21 cellular contexts compared by ENCODE assay signal in the genomic region with DNA sequence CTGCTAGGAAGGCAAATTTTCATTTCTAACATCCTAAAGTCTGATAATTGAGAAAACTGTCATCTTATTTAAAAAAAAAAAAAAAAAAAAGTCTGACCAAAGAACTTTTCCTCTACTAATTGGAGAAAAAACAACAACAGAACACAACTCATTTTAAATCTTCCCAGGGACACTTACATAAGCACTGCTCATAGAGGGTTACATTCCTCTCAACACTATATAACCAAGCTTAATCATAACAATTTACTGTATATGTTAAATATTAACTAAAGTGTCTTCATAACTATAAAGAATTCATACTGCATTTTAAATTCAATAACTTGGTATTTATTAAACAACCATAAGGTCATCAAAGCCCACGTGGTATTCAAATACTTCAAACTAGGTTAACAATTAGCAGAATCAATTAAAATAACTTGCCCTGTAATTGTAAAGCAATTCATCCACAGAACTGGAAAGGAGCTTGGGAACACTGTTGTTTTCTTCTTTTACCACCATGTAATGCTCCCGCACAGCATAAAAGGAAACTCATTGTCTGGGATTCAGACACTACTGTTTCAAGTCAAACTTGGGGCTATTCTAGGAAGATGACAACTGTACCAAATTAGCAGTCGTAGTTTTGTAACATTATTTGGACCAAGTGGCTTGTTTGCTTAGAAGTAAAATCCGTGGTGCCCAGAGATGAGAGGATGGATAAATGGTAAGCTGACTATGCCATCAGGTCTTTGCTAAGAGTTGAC. TPM values are rescaled to one million over a fixed set of nuclear protein-coding genes. Genes with fewer than 3 reads are reported as not detected.
A peak's percentile ranks its signal among the peaks of the same experiment; 100 is the strongest.
DNase-seq lines count a peak whose midpoint lies in the region; ATAC-seq, FAIRE-seq and TF ChIP-seq lines count a peak whose summit lies in the region.
"Had no signal": no experiment of that assay in that cellular context is flagged by ENCODE, and none has a peak within 500 bp of the region (broad histone marks: within the 10 kb centered on the region; RNA-seq: fewer than 3 reads in every experiment).

No MANE protein-coding gene starts in this region.

- H3K27me3 ChIP-seq in pancreas = no peaks in the 10 kb centered on the region
- H3K27me3 ChIP-seq: esophagus squamous epithelium, gastroesophageal sphincter had no signal

- H3K9me3 ChIP-seq in A549 (no peaks in the 10 kb centered on the region), pancreas (no peaks in the 10 kb centered on the region)
- H3K9me3 ChIP-seq: esophagus squamous epithelium, gastroesophageal sphincter had no signal

- peaks cover 24% of the 10 kb centered on the region for H3K4me1 ChIP-seq in A549
- H3K4me1 ChIP-seq in pancreas = peaks cover 22 to 39% (median 38%) of the 10 kb centered on the region in 3 donors

- DNase-seq in A549 (ENCODE audit: low read depth in 1 of 2, low spot score in 1 of 2) (no peak), G401 (ENCODE audit: low spot score) (peak; percentile 16), left ventricle myocardium superior (no peak), pancreas (no peak), NCI-H748 (lab: John Stamatoyannopoulos, UW; ENCODE audit: unreplicated experiment) (no peak), NCI-H2029 treated with DMSO at 0.1 percent for 48 hours (lab: John Stamatoyannopoulos, UW) (no peak), mucosa of gallbladder (ENCODE audit: low spot score) (no peak)
- DNase-seq: activated CD4-positive, alpha-beta memory T cell treated with anti-CD3 and anti-CD28 coated beads, Interleukin-2, amount 10 ng/mL, durations not matched to agents 7 days and 5 days; activated effector memory CD4-positive, alpha-beta T cell treated with anti-CD3 and anti-CD28 coated beads, Interleukin-2, amount 50 U/mL, for 16 hours; esophagus squamous epithelium; GDM1; KBM-7; NCI-H1694; NCI-H226; SHP77; stimulated activated CD8-positive, alpha-beta memory T cell treated with anti-CD3 and anti-CD28 coated beads, Interleukin-4, amount 100 ng/mL, for 48 hours; SW 1271 had no signal

- H3K27ac ChIP-seq in A549 (no peak overlapping the region), pancreas (no peak overlapping the region)
- H3K27ac ChIP-seq: C4-2B, esophagus squamous epithelium, gastroesophageal sphincter had no signal

- no peak for TF ChIP-seq RAD21 in A549 (conservative IDR thresholded peaks at IDR 0.05 in 1 of 2, IDR thresholded peaks at IDR 0.05 in 1 of 2)

- CTCF ChIA-PET in A549 (lab: Yijun Ruan, JAX) = interaction anchor here (1.2 kb wide), 1 partner anchor 10 kb away, joined by 5 read pairs; the partner anchor contains the start of gene GAREM1

- FAIRE-seq in A549 (lab: Jason Lieb, UNC) = no peak
- FAIRE-seq in pancreas (lab: Jason Lieb, UNC) = peak; percentile 56

- in situ Hi-C loops in G401 (cut with HindIII; ENCODE audit: low sequenced_read_pairs) = no loop called here

- POLR2A ChIA-PET in A549 (lab: Yijun Ruan, JAX) = interaction anchor here (0.6 kb wide), 1 partner anchor 33 kb away, joined by 3 read pairs; no protein-coding TSS in a partner anchor

- H3K4me2 ChIP-seq in A549 = peak overlapping the region; percentile 61

- no peak for TF ChIP-seq CTCF in A549 (IDR thresholded peaks at IDR 0.05)
- TF ChIP-seq CTCF in pancreas (IDR thresholded peaks at IDR 0.05) = no peak

- H3K4me3 ChIP-seq in A549 (no peak overlapping the region), pancreas (no peak overlapping the region)
- H3K4me3 ChIP-seq: esophagus squamous epithelium, gastroesophageal sphincter had no signal

- TF ChIP-seq POLR2A in A549 (IDR thresholded peaks at IDR 0.05; ENCODE audit: low read length) = no peak

- 48% methylated on average over 4 of the region's 4 CpGs for whole genome bisulfite sequencing in A549 (ENCODE audit: missing lambda C conversion rate)
- WGBS in pancreas, 2 donors = 40 to 43% methylated on average over 4 of the region's 4 CpGs

- H3K36me3 ChIP-seq in pancreas = no peaks in the 10 kb centered on the region
- H3K36me3 ChIP-seq: esophagus squamous epithelium, gastroesophageal sphincter had no signal

- intact Hi-C loops in left ventricle myocardium superior (cut with micrococcal nuclease) = loop anchor here (10.0 kb wide), 1 partner anchor 105 kb away; no protein-coding TSS in a partner anchor
- intact Hi-C loops in pancreas (cut with DNase I) = loop anchor here in 1 of 3 donors (10.0 kb wide), 1 partner anchor 85 kb away; no protein-coding TSS in a partner anchor

- ATAC-seq in A549 = no peak
- peak; percentile 58 for ATAC-seq in left ventricle myocardium superior
- ATAC-seq in pancreas = peak in 2 of 4 donors; percentile 31 to 38
- ATAC-seq in GM19455 (IDR thresholded peaks at IDR 0.05; ENCODE audit: unreplicated experiment) = no peak
- ATAC-seq: activated CD4-positive, CD25-positive, alpha-beta regulatory T cell treated with anti-CD3 and anti-CD28 coated beads, Interleukin-2, amount 50 U/mL, for 24 hours; gastroesophageal sphincter had no signal

- no peak for TF ChIP-seq EP300 in A549 (IDR thresholded peaks at IDR 0.05)

TF ChIP-seq in A549, 52 proteins besides CTCF, POLR2A, EP300 and RAD21:
- no peak for TF ChIP-seq CHD4 (IDR thresholded peaks at IDR 0.05; ENCODE audit: borderline replicate concordance)
- no peak for TF ChIP-seq ELK1 (IDR thresholded peaks at IDR 0.05; ENCODE audit: low read depth, low read length)
- TF ChIP-seq TFCP2L1 (CRISPR knock-in tag; IDR thresholded peaks at IDR 0.05) = no peak
- TF ChIP-seq, protein P1, sequence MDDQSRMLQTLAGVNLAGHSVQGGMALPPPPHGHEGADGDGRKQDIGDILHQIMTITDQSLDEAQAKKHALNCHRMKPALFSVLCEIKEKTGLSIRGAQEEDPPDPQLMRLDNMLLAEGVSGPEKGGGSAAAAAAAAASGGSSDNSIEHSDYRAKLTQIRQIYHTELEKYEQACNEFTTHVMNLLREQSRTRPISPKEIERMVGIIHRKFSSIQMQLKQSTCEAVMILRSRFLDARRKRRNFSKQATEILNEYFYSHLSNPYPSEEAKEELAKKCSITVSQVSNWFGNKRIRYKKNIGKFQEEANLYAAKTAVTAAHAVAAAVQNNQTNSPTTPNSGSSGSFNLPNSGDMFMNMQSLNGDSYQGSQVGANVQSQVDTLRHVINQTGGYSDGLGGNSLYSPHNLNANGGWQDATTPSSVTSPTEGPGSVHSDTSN (IDR thresholded peaks at IDR 0.05) = no peak
- no peak for TF ChIP-seq HOXB13 (CRISPR knock-in tag; IDR thresholded peaks at IDR 0.05; ENCODE audit: low read depth)
- TF ChIP-seq HOXA7 (CRISPR knock-in tag; IDR thresholded peaks at IDR 0.05) = no peak
- TF ChIP-seq, protein P2, sequence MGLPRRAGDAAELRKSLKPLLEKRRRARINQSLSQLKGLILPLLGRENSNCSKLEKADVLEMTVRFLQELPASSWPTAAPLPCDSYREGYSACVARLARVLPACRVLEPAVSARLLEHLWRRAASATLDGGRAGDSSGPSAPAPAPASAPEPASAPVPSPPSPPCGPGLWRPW (IDR thresholded peaks at IDR 0.05) = no peak

RNA-seq across cellular contexts. Expression of gene GAREM1, which starts 10.5 kb away (rescaled TPM):
- polyA plus RNA-seq in A549 (2011; rRNA removed) = 5.0 and 6.5 TPM in 2 replicates
- polyA plus RNA-seq in A549 (2012; cell fraction: cytosol; rRNA removed) = 1.2 and 1.8 TPM in 2 replicates
- 1.2 and 1.3 TPM in 2 replicates for polyA plus RNA-seq in A549 (2012; cell fraction: nucleus; rRNA removed)
- polyA plus RNA-seq in A549 (2017; fragmentation: RNase III; extraction: RNeasy Plus Mini Kit Qiagen cat#74134 plus additional on column Dnase treatment) = 1.0 to 1.3 TPM (median 1.3 TPM) in 3 replicates
- polyA minus RNA-seq in A549 (2011; rRNA and poly(A)+ RNA removed) = 8.7 and 11.9 TPM in 2 replicates
- not detected in 2 replicates for total RNA-seq in G401 (2014; rRNA removed; shearing (Covaris generic))
- total RNA-seq in left ventricle myocardium superior = 20.8 TPM
- total RNA-seq in pancreas = 10 to 100 TPM in 4 of 6 donors, 1 to 10 TPM in 2; 8.8 to 55.9 (median 17.9) TPM
- polyA plus RNA-seq in pancreas = 1 to 10 TPM; 2.9 to 3.6 TPM
- total RNA-seq in mucosa of gallbladder = 10.7 TPM
